Comparison of ENCODE assay signal across 8 cellular contexts in genomic region chr1:147641695-147642592, GRCh38. TPM values are rescaled to one million over a fixed set of nuclear protein-coding genes. Genes with fewer than 3 reads are reported as not detected.
DNase-seq lines count a peak whose midpoint lies in the region; ATAC-seq and TF ChIP-seq lines count a peak whose summit lies in the region.

No MANE protein-coding gene starts in this region.

- ATAC-seq in HG02885 (IDR thresholded peaks at IDR 0.05; ENCODE audit: poor library complexity, unreplicated experiment) = no peak

- H3K79me2 ChIP-seq in Karpas-422 (ENCODE audit: low read length) = no peaks in the 10 kb centered on the region

- H3K27ac ChIP-seq in Karpas-422 (ENCODE audit: low read length) (no peak overlapping the region), SJCRH30 (no peak overlapping the region)

- H3K27ac Mint-ChIP-seq in brain = no peak overlapping the region

- H2AFZ ChIP-seq in Karpas-422 (ENCODE audit: low read length) = no peak overlapping the region

- no peak overlapping the region for H3K4me2 ChIP-seq in Karpas-422 (ENCODE audit: low read depth, low read length, poor library complexity, severe bottlenecking)

- DNase-seq in DMS 273 (lab: John Stamatoyannopoulos, UW; ENCODE audit: unreplicated experiment) = peak; percentile 79
- no peak for DNase-seq in DMS 273 treated with DMSO at 0.1 percent for 48 hours (lab: John Stamatoyannopoulos, UW)
- peak; percentile 86 for DNase-seq in Karpas-422
- peak; percentile 49 to 73 for DNase-seq in SJCRH30
- no peak for DNase-seq in kidney epithelial cell (ENCODE audit: low read depth)
- DNase-seq in stimulated activated CD4-positive, alpha-beta T cell treated with anti-CD3 and anti-CD28 coated beads, TNF-alpha, amount 100 ng/mL, for 48 hours (ENCODE audit: low read depth in 3 of 3) = peak; percentile 16 to 64 (median 28)

- H3K36me3 ChIP-seq in Karpas-422 (ENCODE audit: insufficient read depth, low read length) = no peaks in the 10 kb centered on the region
- H3K36me3 ChIP-seq in SJCRH30 = no peaks in the 10 kb centered on the region
- peaks cover 1% of the 10 kb centered on the region for H3K36me3 ChIP-seq in kidney epithelial cell (ENCODE audit: control insufficient read depth, insufficient read depth, low read length)

- H3K27me3 Mint-ChIP-seq in brain = no peaks in the 10 kb centered on the region

- H3K4me1 ChIP-seq in Karpas-422 (ENCODE audit: low read length) (no peaks in the 10 kb centered on the region), SJCRH30 (no peaks in the 10 kb centered on the region)

- no peak overlapping the region for H3K4me3 ChIP-seq in Karpas-422 (ENCODE audit: low read length)
- H3K4me3 ChIP-seq in SJCRH30 = no peak overlapping the region
- H3K4me3 ChIP-seq in kidney epithelial cell (ENCODE audit: low read depth, low read length) = no peak overlapping the region

- no peaks in the 10 kb centered on the region for H3K9me3 Mint-ChIP-seq in brain

- H3K27me3 ChIP-seq in Karpas-422 (ENCODE audit: low read length) (no peaks in the 10 kb centered on the region), SJCRH30 (no peaks in the 10 kb centered on the region), kidney epithelial cell (ENCODE audit: control insufficient read depth, insufficient read depth, low read length) (no peaks in the 10 kb centered on the region)

- H3K9me2 ChIP-seq in Karpas-422 (replicated peaks; ENCODE audit: insufficient read depth, low read length) = no peaks in the 10 kb centered on the region

- no peak overlapping the region for H3K4me3 Mint-ChIP-seq in brain

- no peaks in the 10 kb centered on the region for H4K20me1 ChIP-seq in Karpas-422 (ENCODE audit: insufficient read depth, low read depth, low read length)

- H3K9me3 ChIP-seq in Karpas-422 (ENCODE audit: low read length) (no peaks in the 10 kb centered on the region), SJCRH30 (replicated peaks) (no peaks in the 10 kb centered on the region)

- TF ChIP-seq CTCF in brain (conservative IDR thresholded peaks at IDR 0.05) (peak; percentile 57 to 73), kidney epithelial cell (IDR thresholded peaks at IDR 0.05; ENCODE audit: insufficient read depth, low read length, poor library complexity, severe bottlenecking) (peak; percentile 87)

- peaks cover 14% of the 10 kb centered on the region for H3K36me3 Mint-ChIP-seq in brain

- H3K4me1 Mint-ChIP-seq in brain = peaks cover 23% of the 10 kb centered on the region

- no peak overlapping the region for H3K9ac ChIP-seq in Karpas-422 (ENCODE audit: low read length)

RNA-seq across cellular contexts. Expression of gene ACP6, which starts 28.4 kb away (rescaled TPM):
- total RNA-seq in Karpas-422 (2014; rRNA removed; shearing (Covaris generic); ENCODE audit: low replicate concordance) = 3.0 and 6.7 TPM in 2 replicates
- 1.6 and 1.8 TPM in 2 replicates for total RNA-seq in SJCRH30 (2014; rRNA removed; shearing (Covaris generic))
- polyA plus RNA-seq in brain (ENCODE audit: insufficient read depth, low read depth, low replicate concordance) = 6.1 TPM
- total RNA-seq in kidney epithelial cell = 10.1 and 12.5 TPM in 2 replicates

Comparison
In these comparisons a context has a peak if more than half of its experiments do, and no peak if none do; other contexts are left out.
1. DNase-seq: peak in DMS 273 (single experiment), Karpas-422 (single experiment), SJCRH30 (2 of 2) and stimulated activated CD4-positive, alpha-beta T cell treated with anti-CD3 and anti-CD28 coated beads, TNF-alpha, amount 100 ng/mL, for 48 hours (3 of 3); none in DMS 273 treated with DMSO at 0.1 percent for 48 hours (single experiment) and kidney epithelial cell (single experiment).